ENCODE assay signal across 19 cellular contexts in the genomic region with DNA sequence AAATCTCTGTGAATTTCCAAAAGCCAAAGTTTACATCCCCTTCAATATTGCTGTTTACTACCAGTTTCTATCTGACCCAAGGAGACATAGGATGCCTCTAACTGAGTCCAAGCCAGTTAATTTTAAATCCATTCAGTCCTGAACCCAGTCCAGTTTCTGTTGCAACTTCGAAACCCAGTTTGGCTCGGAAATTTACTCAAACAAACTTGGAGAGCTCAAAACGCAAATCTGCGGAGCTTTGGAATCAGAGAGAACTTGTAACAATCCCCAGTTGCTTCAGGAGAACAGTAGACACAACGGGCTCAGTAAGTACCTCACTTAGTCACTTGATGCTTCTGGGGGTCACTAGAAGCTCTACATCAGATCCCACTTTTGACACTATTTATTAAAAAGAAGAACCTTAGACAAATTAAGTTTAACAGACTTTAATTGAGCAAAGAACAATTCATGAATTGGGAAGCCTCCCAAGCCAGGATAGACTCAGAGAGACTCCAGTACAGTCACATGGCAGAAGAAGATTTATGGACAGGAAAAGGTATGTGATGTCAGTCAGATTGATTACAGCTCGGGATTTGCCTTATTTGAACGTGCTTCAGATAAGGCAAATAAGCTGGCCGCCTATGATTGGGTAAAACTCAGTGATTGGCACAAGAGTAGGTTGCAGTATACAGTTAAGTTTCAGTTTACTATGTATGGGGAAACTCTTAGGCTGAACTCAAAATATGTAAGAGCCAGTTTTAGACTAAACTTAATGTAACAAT.
"Had no signal": no experiment of that assay in that cellular context is flagged by ENCODE, and none has a peak within 500 bp of the region (broad histone marks: within the 10 kb centered on the region; RNA-seq: fewer than 3 reads in every experiment).

No MANE protein-coding gene starts in this region.

- H3K4me3 Mint-ChIP-seq: activated CD4-positive, alpha-beta T cell treated with anti-CD3 and anti-CD28 coated beads, Interleukin-2, amount 10 ng/mL, durations not matched to agents 7 days and 5 days; activated CD8-positive, alpha-beta T cell treated with anti-CD3 and anti-CD28 coated beads, Interleukin-2, amount 10 ng/mL, durations not matched to agents 7 days and 5 days; activated naive CD8-positive, alpha-beta T cell treated with anti-CD3 and anti-CD28 coated beads, Interleukin-2, amount 10 ng/mL, durations not matched to agents 7 days and 5 days; activated T-cell treated with anti-CD3 and anti-CD28 coated beads, Interleukin-2, amount 50 U/mL, for 24 hours; central memory CD8-positive, alpha-beta T cell; immature natural killer cell; natural killer cell had no signal

- H3K9me3 Mint-ChIP-seq: activated CD4-positive, alpha-beta T cell treated with anti-CD3 and anti-CD28 coated beads, Interleukin-2, amount 10 ng/mL, durations not matched to agents 7 days and 5 days; activated naive CD8-positive, alpha-beta T cell treated with anti-CD3 and anti-CD28 coated beads, Interleukin-2, amount 10 ng/mL, durations not matched to agents 7 days and 5 days; activated T-cell treated with anti-CD3 and anti-CD28 coated beads, Interleukin-2, amount 50 U/mL, for 24 hours; activated T-helper 2 cell treated with anti-CD3 and anti-CD28 coated beads, Interferon-gamma antibody, Interleukin-2, Interleukin-4, amounts not matched to agents 10 μg/mL and 5 μg/mL and 100 μg/mL, durations not matched to agents 14 hours and 24 hours and 36 hours; central memory CD8-positive, alpha-beta T cell; natural killer cell had no signal

- H3K9me3 ChIP-seq: colonic mucosa had no signal

- ATAC-seq: activated CD8-positive, alpha-beta T cell treated with anti-CD3 and anti-CD28 coated beads, Interleukin-2, amount 10 ng/mL, durations not matched to agents 7 days and 5 days; natural killer cell had no signal

- H3K4me1 Mint-ChIP-seq: activated CD4-positive, alpha-beta T cell treated with anti-CD3 and anti-CD28 coated beads, Interleukin-2, amount 10 ng/mL, durations not matched to agents 7 days and 5 days; activated naive CD8-positive, alpha-beta T cell treated with anti-CD3 and anti-CD28 coated beads, Interleukin-2, amount 10 ng/mL, durations not matched to agents 7 days and 5 days; central memory CD8-positive, alpha-beta T cell; immature natural killer cell; natural killer cell had no signal

- H3K36me3 Mint-ChIP-seq: activated naive CD8-positive, alpha-beta T cell treated with anti-CD3 and anti-CD28 coated beads, Interleukin-2, amount 10 ng/mL, durations not matched to agents 7 days and 5 days; immature natural killer cell; natural killer cell had no signal

- H3K27me3 ChIP-seq: colonic mucosa had no signal

- H3K36me3 ChIP-seq: colonic mucosa had no signal

- H3K27ac Mint-ChIP-seq: activated CD4-positive, alpha-beta T cell treated with anti-CD3 and anti-CD28 coated beads, Interleukin-2, amount 10 ng/mL, durations not matched to agents 7 days and 5 days; activated CD8-positive, alpha-beta T cell treated with anti-CD3 and anti-CD28 coated beads, Interleukin-2, amount 10 ng/mL, durations not matched to agents 7 days and 5 days; activated naive CD8-positive, alpha-beta T cell treated with anti-CD3 and anti-CD28 coated beads, Interleukin-2, amount 10 ng/mL, durations not matched to agents 7 days and 5 days; activated T-cell treated with anti-CD3 and anti-CD28 coated beads, Interleukin-2, amount 50 U/mL, for 24 hours; activated T-helper 2 cell treated with anti-CD3 and anti-CD28 coated beads, Interferon-gamma antibody, Interleukin-2, Interleukin-4, amounts not matched to agents 10 μg/mL and 5 μg/mL and 100 μg/mL, durations not matched to agents 14 hours and 24 hours and 36 hours; immature natural killer cell; natural killer cell had no signal

- DNase-seq: activated CD4-positive, alpha-beta T cell treated with anti-CD3 and anti-CD28 coated beads, Interleukin-2, amount 10 ng/mL, durations not matched to agents 7 days and 5 days; activated CD4-positive, CD25-positive, alpha-beta regulatory T cell; activated CD8-positive, alpha-beta T cell treated with anti-CD3 and anti-CD28 coated beads, Interleukin-2, amount 10 ng/mL, durations not matched to agents 7 days and 5 days; activated naive CD4-positive, alpha-beta T cell treated with Interleukin-2 at 50 U/mL for 16 hours; activated naive CD8-positive, alpha-beta T cell treated with anti-CD3 and anti-CD28 coated beads, Interleukin-2, amount 10 ng/mL, durations not matched to agents 7 days and 5 days; activated T-cell treated with anti-CD3 and anti-CD28 coated beads, Interleukin-2, amount 50 U/mL, for 24 hours; aorta; colonic mucosa; immature natural killer cell; mesendoderm; natural killer cell; nucleus accumbens; posterior cingulate gyrus; retina; stimulated activated CD8-positive, alpha-beta memory T cell treated with anti-CD3 and anti-CD28 coated beads, Interleukin-4, amount 100 ng/mL, for 48 hours; stimulated activated naive CD4-positive, alpha-beta T cell; T1000 had no signal

- H3K27ac ChIP-seq: colonic mucosa had no signal

- H3K4me3 ChIP-seq: colonic mucosa had no signal

- H3K4me1 ChIP-seq: colonic mucosa had no signal

- H3K27me3 Mint-ChIP-seq: activated CD4-positive, alpha-beta T cell treated with anti-CD3 and anti-CD28 coated beads, Interleukin-2, amount 10 ng/mL, durations not matched to agents 7 days and 5 days; activated naive CD8-positive, alpha-beta T cell treated with anti-CD3 and anti-CD28 coated beads, Interleukin-2, amount 10 ng/mL, durations not matched to agents 7 days and 5 days; activated T-cell treated with anti-CD3 and anti-CD28 coated beads, Interleukin-2, amount 50 U/mL, for 24 hours; central memory CD8-positive, alpha-beta T cell had no signal
